Comparison of ENCODE assay signal across 15 cellular contexts in genomic region chrX:154359362-154360154, GRCh38. TPM values are rescaled to one million over a fixed set of nuclear protein-coding genes. Genes with fewer than 3 reads are reported as not detected.
DNase-seq lines count a peak whose midpoint lies in the region; ATAC-seq and TF ChIP-seq lines count a peak whose summit lies in the region.
"Had no signal": no experiment of that assay in that cellular context is flagged by ENCODE, and none has a peak within 500 bp of the region (broad histone marks: within the 10 kb centered on the region; RNA-seq: fewer than 3 reads in every experiment).

No MANE protein-coding gene starts in this region.

- H3K27me3 Mint-ChIP-seq in WTC11 (ENCODE audit: low read depth), result no peaks in the 10 kb centered on the region

- no peak for ATAC-seq in Right ventricle myocardium superior (ENCODE audit: poor library complexity)
- no peak for ATAC-seq in gastroesophageal sphincter
- ATAC-seq in WTC11, result no peak
- ATAC-seq in GM18861 (IDR thresholded peaks at IDR 0.05; ENCODE audit: unreplicated experiment), result no peak

- CTCF ChIA-PET in WTC11 (lab: Charles Lee), result no interaction called here

- intact Hi-C loops in Right ventricle myocardium superior (cut with DNase I), result no loop called here
- intact Hi-C loops in ascending aorta (cut with DNase I), result no loop called here

- H3K9me3 ChIP-seq in right atrium auricular region, result no peaks in the 10 kb centered on the region
- H3K9me3 ChIP-seq in ascending aorta, result no peaks in the 10 kb centered on the region
- no peaks in the 10 kb centered on the region for H3K9me3 ChIP-seq in gastroesophageal sphincter
- H3K9me3 ChIP-seq: SK-N-SH had no signal

- POLR2A ChIA-PET in WTC11 (lab: Charles Lee), result no interaction called here

- peaks cover 0 to 18% of the 10 kb centered on the region in 2 donors for H3K4me1 ChIP-seq in right atrium auricular region
- H3K4me1 ChIP-seq in ascending aorta, result peaks cover 0 to 10% of the 10 kb centered on the region in 2 donors
- H3K4me1 ChIP-seq in gastroesophageal sphincter, result peaks cover 0 to 78% (median 0%) of the 10 kb centered on the region in 3 donors
- H3K4me1 ChIP-seq in urinary bladder (ENCODE audit: insufficient read depth), result no peaks in the 10 kb centered on the region

- H3K4me3 ChIP-seq in right atrium auricular region, result no peak overlapping the region
- H3K4me3 ChIP-seq in ascending aorta, result no peak overlapping the region
- no peak overlapping the region for H3K4me3 ChIP-seq in gastroesophageal sphincter
- H3K4me3 ChIP-seq in urinary bladder (ENCODE audit: low read depth, low read length), result no peak overlapping the region

- TF ChIP-seq POLR2A in gastroesophageal sphincter (IDR thresholded peaks at IDR 0.05), result no peak

- 42% methylated on average over 12 of the region's 41 CpGs; no CpG with 5 or more reads in 1 of the 2 donors for WGBS in gastroesophageal sphincter (ENCODE audit: low coverage in 1 of 2), 2 donors
- 73% methylated on average over 41 of the region's 41 CpGs for WGBS in urinary bladder

- no peak for TF ChIP-seq EP300 in gastroesophageal sphincter (IDR thresholded peaks at IDR 0.05)

- H3K4me1 Mint-ChIP-seq in WTC11, result no peaks in the 10 kb centered on the region

- H3K27ac ChIP-seq in right atrium auricular region (peak overlapping the region; percentile 12 to 53), ascending aorta (peak overlapping the region; percentile 19 to 43), gastroesophageal sphincter (peak overlapping the region; percentile 44 to 99 (median 86)), urinary bladder (ENCODE audit: low read depth) (peak overlapping the region; percentile 55)

- H3K27ac Mint-ChIP-seq in WTC11, result no peak overlapping the region

- no peaks in the 10 kb centered on the region for H3K9me3 Mint-ChIP-seq in WTC11

- H3K27me3 ChIP-seq in right atrium auricular region (no peaks in the 10 kb centered on the region), ascending aorta (no peaks in the 10 kb centered on the region), gastroesophageal sphincter (no peaks in the 10 kb centered on the region)

- peaks cover 89% of the 10 kb centered on the region for H3K36me3 ChIP-seq in right atrium auricular region
- peaks cover 80 to 89% of the 10 kb centered on the region in 2 donors for H3K36me3 ChIP-seq in ascending aorta
- H3K36me3 ChIP-seq in gastroesophageal sphincter, result peaks cover 0 to 94% of the 10 kb centered on the region in 2 donors
- H3K36me3 ChIP-seq in urinary bladder (ENCODE audit: insufficient read depth), result peaks cover 13% of the 10 kb centered on the region

- TF ChIP-seq CTCF in right atrium auricular region (IDR thresholded peaks at IDR 0.05), result no peak
- no peak for TF ChIP-seq CTCF in ascending aorta (IDR thresholded peaks at IDR 0.05)
- no peak for TF ChIP-seq CTCF in gastroesophageal sphincter (IDR thresholded peaks at IDR 0.05)
- no peak for TF ChIP-seq CTCF in WTC11 (IDR thresholded peaks at IDR 0.05)

- no peak overlapping the region for H3K4me3 Mint-ChIP-seq in WTC11
- H3K4me3 Mint-ChIP-seq: CD14-positive monocyte had no signal

- H3K36me3 Mint-ChIP-seq in WTC11, result peaks cover 44% of the 10 kb centered on the region

- DNase-seq in right atrium auricular region (ENCODE audit: low spot score), result no peak
- no peak for DNase-seq in Right ventricle myocardium superior
- DNase-seq in ascending aorta (ENCODE audit: low spot score in 2 of 2), result no peak
- no peak for DNase-seq in WTC11 (ENCODE audit: low spot score)
- no peak for DNase-seq in stimulated activated naive CD4-positive, alpha-beta T cell (lab: John Stamatoyannopoulos, UW)
- DNase-seq: DMS79 treated with DMSO at 0.1 percent for 48 hours; NCI-H2107; NCI-H226; NCI-H526 treated with DMSO at 0.1 percent for 48 hours; NK-92 treated with Interleukin-12 subunit alpha and Interleukin-12 subunit beta, amount 100 ng/mL, for 24 hours; SK-N-SH had no signal

TF ChIP-seq in WTC11, 78 proteins besides CTCF, POLR2A, EP300 and RAD21 (continues in another document):
- TF ChIP-seq ZNF138 (CRISPR knock-in tag; conservative IDR thresholded peaks at IDR 0.05), result no peak
- no peak for TF ChIP-seq NR2C2 (CRISPR knock-in tag; IDR thresholded peaks at IDR 0.05)
- TF ChIP-seq AR (CRISPR knock-in tag; IDR thresholded peaks at IDR 0.05), result no peak
- TF ChIP-seq KAT7 (CRISPR knock-in tag; IDR thresholded peaks at IDR 0.05; ENCODE audit: borderline replicate concordance), result no peak
- TF ChIP-seq NR3C1 (CRISPR knock-in tag; conservative IDR thresholded peaks at IDR 0.05; ENCODE audit: low read depth), result no peak
- TF ChIP-seq ZNF121 (CRISPR knock-in tag; IDR thresholded peaks at IDR 0.05), result no peak
- no peak for TF ChIP-seq ZNF423 (CRISPR knock-in tag; IDR thresholded peaks at IDR 0.05)
- TF ChIP-seq TEAD1 (CRISPR knock-in tag; IDR thresholded peaks at IDR 0.05), result no peak
- TF ChIP-seq CBFB (CRISPR knock-in tag; IDR thresholded peaks at IDR 0.05; ENCODE audit: low read depth), result no peak
- no peak for TF ChIP-seq NFE2L1 (CRISPR knock-in tag; IDR thresholded peaks at IDR 0.05)
- no peak for TF ChIP-seq IRF2 (CRISPR knock-in tag; IDR thresholded peaks at IDR 0.05; ENCODE audit: borderline replicate concordance, low read depth)
- no peak for TF ChIP-seq ZBTB21 (CRISPR knock-in tag; IDR thresholded peaks at IDR 0.05; ENCODE audit: borderline replicate concordance)
- no peak for TF ChIP-seq STAT6 (CRISPR knock-in tag; conservative IDR thresholded peaks at IDR 0.05; ENCODE audit: low read depth)

RNA-seq across cellular contexts. Expression of gene FLNA, which starts 14.9 kb away (rescaled TPM):
- total RNA-seq in right atrium auricular region, result 100 to 1,000 TPM; 263 to 419 TPM
- total RNA-seq in Right ventricle myocardium superior, result 216 TPM
- total RNA-seq in ascending aorta, result 6,152 TPM
- total RNA-seq in gastroesophageal sphincter, result over 10,000 TPM in 1 of 4 donors, 1,000 to 10,000 TPM in 3; 7,815 to 15,318 (median 8,757) TPM
- 1,306 TPM for total RNA-seq in urinary bladder
- polyA plus RNA-seq in urinary bladder, result 6,054 TPM
- total RNA-seq in WTC11 (2021), result 914 to 1,017 TPM (median 992 TPM) in 3 replicates

RNA-seq across cellular contexts. Expression of gene EMD, which starts 19.5 kb away (rescaled TPM):
- total RNA-seq in right atrium auricular region, result 10 to 100 TPM; 41.5 to 47.0 TPM
- 49.2 TPM for total RNA-seq in Right ventricle myocardium superior
- 86.3 TPM for total RNA-seq in ascending aorta
- total RNA-seq in gastroesophageal sphincter, result 10 to 100 TPM; 41.0 to 58.6 (median 50.6) TPM
- total RNA-seq in urinary bladder, result 25.9 TPM
- polyA plus RNA-seq in urinary bladder, result 138 TPM
- 69.8 to 78.3 TPM (median 72.7 TPM) in 3 replicates for total RNA-seq in WTC11 (2021)

RNA-seq across cellular contexts. Expression of gene RPL10, which starts 38.6 kb away (rescaled TPM):
- total RNA-seq in right atrium auricular region (1,000 to 10,000 TPM; 1,667 to 4,587 TPM), Right ventricle myocardium superior (2,020 TPM), ascending aorta (4,298 TPM), gastroesophageal sphincter (1,000 to 10,000 TPM; 3,970 to 7,427 (median 5,392) TPM), urinary bladder (3,691 TPM), WTC11 (2021) (2,241 to 2,474 TPM (median 2,438 TPM) in 3 replicates)
- 5,631 TPM for polyA plus RNA-seq in urinary bladder

RNA-seq across cellular contexts. Expression of gene DNASE1L1, which starts 49.5 kb away (rescaled TPM):
- 10 to 100 TPM; 74.4 to 84.0 TPM for total RNA-seq in right atrium auricular region
- total RNA-seq in Right ventricle myocardium superior, result 57.7 TPM
- total RNA-seq in ascending aorta, result 52.5 TPM
- 10 to 100 TPM; 11.1 to 29.3 (median 22.3) TPM for total RNA-seq in gastroesophageal sphincter
- 11.9 TPM for total RNA-seq in urinary bladder
- 22.3 TPM for polyA plus RNA-seq in urinary bladder
- 16.2 to 21.6 TPM (median 21.2 TPM) in 3 replicates for total RNA-seq in WTC11 (2021)

RNA-seq across cellular contexts. Expression of gene TAFAZZIN, which starts 51.8 kb away (rescaled TPM):
- total RNA-seq in right atrium auricular region, result 10 to 100 TPM; 24.8 to 28.9 TPM
- 36.1 TPM for total RNA-seq in Right ventricle myocardium superior
- 33.4 TPM for total RNA-seq in ascending aorta
- 10 to 100 TPM; 11.7 to 54.5 (median 24.4) TPM for total RNA-seq in gastroesophageal sphincter
- total RNA-seq in urinary bladder, result 13.4 TPM
- 33.4 TPM for polyA plus RNA-seq in urinary bladder
- 43.5 to 48.6 TPM (median 44.5 TPM) in 3 replicates for total RNA-seq in WTC11 (2021)

Comparison
In these comparisons a context has a peak if more than half of its experiments do, and no peak if none do; other contexts are left out.
1. H3K27ac ChIP-seq: peak in every context shown above with its lines; median percentile 86 in gastroesophageal sphincter; 55 in urinary bladder; 32 in right atrium auricular region; 31 in ascending aorta.